9 cellular contexts compared by ENCODE assay signal in genomic region chr11:45181595-45182550, GRCh38. TPM values are rescaled to one million over a fixed set of nuclear protein-coding genes. Genes with fewer than 3 reads are reported as not detected.
DNase-seq lines count a peak whose midpoint lies in the region; ATAC-seq and TF ChIP-seq lines count a peak whose summit lies in the region.
"Had no signal": no experiment of that assay in that cellular context is flagged by ENCODE, and none has a peak within 500 bp of the region (broad histone marks: within the 10 kb centered on the region; RNA-seq: fewer than 3 reads in every experiment).

No MANE protein-coding gene starts in this region.

- H3K4me3 Mint-ChIP-seq in stimulated activated memory B cell treated with anti-CD40 and anti-IgM and Interleukin-4, amounts not matched to agents 10 μg/mL and 1 μg/mL and 100 μg/mL, for 72 hours = peak overlapping the region; percentile 24

- H3K27me3 ChIP-seq in IMR-90 (ENCODE audit: control insufficient read depth, insufficient read depth, low read length) (no peaks in the 10 kb centered on the region), right lobe of liver (no peaks in the 10 kb centered on the region)

- CTCF ChIA-PET in IMR-90 (lab: Yijun Ruan, JAX) = interaction anchor here (1.8 kb wide), 1 partner anchor 12 kb away, joined by 5 read pairs; no protein-coding TSS in a partner anchor

- H3K36me3 Mint-ChIP-seq in stimulated activated memory B cell treated with anti-CD40 and anti-IgM and Interleukin-4, amounts not matched to agents 10 μg/mL and 1 μg/mL and 100 μg/mL, for 72 hours = peaks cover 18% of the 10 kb centered on the region

- DNase-seq in IMR-90 (no peak), coronary artery (ENCODE audit: low spot score) (no peak), right lobe of liver (no peak), COLO829 (ENCODE audit: low spot score) (no peak), activated gamma-delta T cell (lab: John Stamatoyannopoulos, UW) (no peak)
- DNase-seq: RPMI8226 had no signal

- no peak overlapping the region for H2BK20ac ChIP-seq in IMR-90 (ENCODE audit: low read depth, low read length)

- no peak overlapping the region; the same call in 1 of the 2 replicates for H3K4ac ChIP-seq in IMR-90 (ENCODE audit: low read depth, low read length)

- ATAC-seq in IMR-90 (ENCODE audit: low read depth) (no peak), right lobe of liver (peak in 2 of 4 donors; percentile 9 to 21), HG02938 (IDR thresholded peaks at IDR 0.05; ENCODE audit: unreplicated experiment) (no peak), HG03378 (IDR thresholded peaks at IDR 0.05; ENCODE audit: unreplicated experiment) (no peak)
- ATAC-seq in stimulated activated memory B cell treated with anti-CD40 and anti-IgM and Interleukin-4, amounts not matched to agents 10 μg/mL and 1 μg/mL and 100 μg/mL, for 72 hours = no peak

- TF ChIP-seq POLR2A in IMR-90 (IDR thresholded peaks at IDR 0.05; ENCODE audit: low read depth, low read length) (no peak), right lobe of liver (IDR thresholded peaks at IDR 0.05) (no peak)

- H3K36me3 ChIP-seq in IMR-90 (ENCODE audit: control insufficient read depth, insufficient read depth, low read length) (peaks cover 6% of the 10 kb centered on the region; the same call in 1 of the 2 replicates), right lobe of liver (no peaks in the 10 kb centered on the region)

- H3K9me1 ChIP-seq in IMR-90 (ENCODE audit: insufficient read depth, low read length) = peaks cover 7% of the 10 kb centered on the region; the same call in 1 of the 2 replicates

- H4K8ac ChIP-seq in IMR-90 (ENCODE audit: low read depth in 2 of 2, low read length in 2 of 2) = peak overlapping the region in 1 of 2 experiments; percentile 73; a peak in 2 of 4 replicates

- no peak overlapping the region for H3K23ac ChIP-seq in IMR-90 (ENCODE audit: low read depth, low read length)

- WGBS in IMR-90 (ENCODE audit: extremely low coverage in 2 of 2, insufficient read length in 1 of 2), 2 experiments = 82% methylated on average over 5 of the region's 24 CpGs; no CpG with 5 or more reads in 1 of the 2 experiments
- 72% methylated on average over 6 of the region's 24 CpGs for WGBS in right lobe of liver (ENCODE audit: insufficient coverage, low coverage, low lambda C conversion rate, missing lambda C conversion rate)

- H3K4me1 Mint-ChIP-seq in stimulated activated memory B cell treated with anti-CD40 and anti-IgM and Interleukin-4, amounts not matched to agents 10 μg/mL and 1 μg/mL and 100 μg/mL, for 72 hours = peaks cover 30% of the 10 kb centered on the region

- H4K5ac ChIP-seq in IMR-90 (ENCODE audit: low read depth, low read length) = no peak overlapping the region; the same call in 1 of the 2 replicates

- no peaks in the 10 kb centered on the region; a peak in 1 of 4 replicates for H3K79me1 ChIP-seq in IMR-90 (ENCODE audit: low read depth in 1 of 2, low read length in 2 of 2)

- no peak overlapping the region for H2AK5ac ChIP-seq in IMR-90 (ENCODE audit: low read depth, low read length)

- H2BK120ac ChIP-seq in IMR-90 (ENCODE audit: low read depth, low read length) = no peak overlapping the region

- H3K27ac Mint-ChIP-seq in stimulated activated memory B cell treated with anti-CD40 and anti-IgM and Interleukin-4, amounts not matched to agents 10 μg/mL and 1 μg/mL and 100 μg/mL, for 72 hours = no peak overlapping the region

- H3K4me3 ChIP-seq in IMR-90 (ENCODE audit: insufficient read depth, low read depth, low read length) (no peak overlapping the region), coronary artery (peak overlapping the region; percentile 90), right lobe of liver (peak overlapping the region in 1 of 3 donors; percentile 63)

- H3K4me1 ChIP-seq in IMR-90 (ENCODE audit: control insufficient read depth, insufficient read depth, low read length) (peaks cover 12% of the 10 kb centered on the region), right lobe of liver (peaks cover 0 to 6% (median 2%) of the 10 kb centered on the region in 4 donors)

- no peaks in the 10 kb centered on the region for H3K9me3 ChIP-seq in IMR-90 (ENCODE audit: control insufficient read depth, insufficient read depth, low read length)
- no peaks in the 10 kb centered on the region for H3K9me3 ChIP-seq in right lobe of liver

- H3K14ac ChIP-seq in IMR-90 (replicated peaks; ENCODE audit: low read depth, low read length) = no peak overlapping the region

- H2BK5ac ChIP-seq in IMR-90 (ENCODE audit: low read depth, low read length, poor library complexity, severe bottlenecking) = no peak overlapping the region

- H4K20me1 ChIP-seq in IMR-90 (ENCODE audit: insufficient read depth, low read length) = peaks cover 2% of the 10 kb centered on the region; the same call in 1 of the 2 replicates

- in situ Hi-C loops in IMR-90 (cut with MboI; ENCODE audit: low sequenced_read_pairs) = no loop called here

- no peak overlapping the region for H2BK15ac ChIP-seq in IMR-90 (ENCODE audit: low read depth, low read length)

- H4K91ac ChIP-seq in IMR-90 (ENCODE audit: insufficient read depth, low read depth, low read length) = peak overlapping the region; percentile 6; the same call in 1 of the 2 replicates

- intact Hi-C loops in IMR-90 (cut with micrococcal nuclease) (loop anchor here (2.0 kb wide), 1 partner anchor 35 kb away; the partner anchor contains the start of gene PRDM11), right lobe of liver (cut with DNase I) (no loop called here)

- H3K18ac ChIP-seq in IMR-90 (ENCODE audit: low read depth, low read length) = no peak overlapping the region

- no TSS peak for BruUV-seq in IMR-90 (replicated peaks; lab: Mats Ljungman, UMichigan)

- no peaks in the 10 kb centered on the region for H3K9me3 Mint-ChIP-seq in stimulated activated memory B cell treated with anti-CD40 and anti-IgM and Interleukin-4, amounts not matched to agents 10 μg/mL and 1 μg/mL and 100 μg/mL, for 72 hours

- H3K27me3 Mint-ChIP-seq in stimulated activated memory B cell treated with anti-CD40 and anti-IgM and Interleukin-4, amounts not matched to agents 10 μg/mL and 1 μg/mL and 100 μg/mL, for 72 hours = peaks cover 10% of the 10 kb centered on the region

- H2AFZ ChIP-seq in IMR-90 (replicated peaks; ENCODE audit: low read length, poor library complexity) = peak overlapping the region; percentile 89

- no peak for TF ChIP-seq CTCF in IMR-90 (conservative IDR thresholded peaks at IDR 0.05; ENCODE audit: low read depth, low read length)
- TF ChIP-seq CTCF in coronary artery (IDR thresholded peaks at IDR 0.05) = no peak
- no peak for TF ChIP-seq CTCF in right lobe of liver (IDR thresholded peaks at IDR 0.05)

- no peak overlapping the region for H3K56ac ChIP-seq in IMR-90 (ENCODE audit: extremely low read depth, insufficient read depth, low read length)

- H3K4me2 ChIP-seq in IMR-90 (ENCODE audit: low read depth, low read length) = no peak overlapping the region; the same call in 1 of the 2 replicates

- no peak for TF ChIP-seq RAD21 in IMR-90 (IDR thresholded peaks at IDR 0.05; ENCODE audit: low read length)

- POLR2A ChIA-PET in IMR-90 (lab: Charles Lee; ENCODE audit: unreplicated experiment) = no interaction called here

- no peak overlapping the region for H3K9ac ChIP-seq in IMR-90 (ENCODE audit: low read depth, low read length)

- dilution Hi-C loops in IMR-90 (cut with HindIII; ENCODE audit: low sequenced_read_pairs, unreplicated experiment) = no loop called here

- peak overlapping the region; percentile 83 for H2AK9ac ChIP-seq in IMR-90 (replicated peaks; ENCODE audit: low read depth, low read length, poor library complexity)

- no peak overlapping the region for H3K27ac ChIP-seq in IMR-90 (ENCODE audit: insufficient read depth, low read length)
- peak overlapping the region; percentile 90 to 92 for H3K27ac ChIP-seq in coronary artery
- peak overlapping the region; percentile 52 to 67 (median 66) for H3K27ac ChIP-seq in right lobe of liver

TF ChIP-seq in IMR-90, 13 proteins besides CTCF, POLR2A, EP300 and RAD21:
- TF ChIP-seq CEBPB (IDR thresholded peaks at IDR 0.05; ENCODE audit: low read depth, low read length) (no peak), RFX5 (IDR thresholded peaks at IDR 0.05; ENCODE audit: low read depth, low read length) (no peak), RCOR1 (IDR thresholded peaks at IDR 0.05; ENCODE audit: insufficient replicate concordance, low read length) (no peak), USF2 (IDR thresholded peaks at IDR 0.05; ENCODE audit: low read depth, low read length) (no peak), CHD1 (IDR thresholded peaks at IDR 0.05; ENCODE audit: low read depth, low read length) (no peak), SMC3 (IDR thresholded peaks at IDR 0.05; ENCODE audit: low read depth, low read length) (no peak), MAFK (IDR thresholded peaks at IDR 0.05; ENCODE audit: low read depth, low read length) (no peak), ELK1 (IDR thresholded peaks at IDR 0.05; ENCODE audit: borderline replicate concordance, low read depth, low read length) (no peak), BHLHE40 (IDR thresholded peaks at IDR 0.05; ENCODE audit: low read depth, low read length) (no peak), MAZ (IDR thresholded peaks at IDR 0.05; ENCODE audit: borderline replicate concordance, low read depth, low read length) (no peak), MXI1 (IDR thresholded peaks at IDR 0.05; ENCODE audit: borderline replicate concordance, low read depth, low read length) (no peak), NFE2L2 (IDR thresholded peaks at IDR 0.05; ENCODE audit: low read depth, low read length) (no peak), FOS (IDR thresholded peaks at IDR 0.05; ENCODE audit: low read depth, low read length) (no peak)

RNA-seq across cellular contexts. Expression of gene PRDM11, which starts 35.4 kb away (rescaled TPM):
- 1.7 and 2.2 TPM in 2 replicates for total RNA-seq in IMR-90 (2012; rRNA removed)
- polyA plus RNA-seq in IMR-90 (2012; rRNA removed) = 2.2 and 2.7 TPM in 2 replicates
- 1.4 and 2.7 TPM in 2 replicates for polyA plus RNA-seq in IMR-90 (2012; cell fraction: cytosol; rRNA removed)
- 4.6 and 5.9 TPM in 2 replicates for polyA plus RNA-seq in IMR-90 (2012; cell fraction: nucleus; rRNA removed; ENCODE audit: low replicate concordance)
- 1 to 10 TPM; 1.4 to 4.1 (median 3.8) TPM for total RNA-seq in right lobe of liver
